ENCODE assay signal across 21 cellular contexts in the genomic region with DNA sequence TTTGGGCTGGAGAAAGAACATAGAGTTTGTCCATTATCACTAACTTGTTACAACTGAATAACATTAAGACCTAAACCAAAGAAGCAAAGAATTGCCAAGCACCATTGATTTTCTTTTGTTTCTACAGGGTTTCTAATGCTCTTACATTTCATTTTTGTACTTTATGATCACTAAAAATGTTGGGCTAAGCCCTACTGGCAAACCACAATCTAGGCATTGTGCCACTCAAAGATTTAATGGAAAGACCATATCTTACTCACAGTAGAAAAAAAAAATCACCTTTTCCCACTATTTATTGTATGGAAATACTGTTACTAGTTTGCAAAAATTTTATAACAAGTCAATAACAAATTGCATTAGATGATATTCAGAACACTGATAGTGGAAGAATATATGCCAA.
"Had no signal": no experiment of that assay in that cellular context is flagged by ENCODE, and none has a peak within 500 bp of the region (broad histone marks: within the 10 kb centered on the region; RNA-seq: fewer than 3 reads in every experiment).

No MANE protein-coding gene starts in this region.

- H3K4me2 ChIP-seq: hepatocyte, neural progenitor cell had no signal

- H3K4me1 ChIP-seq: neural progenitor cell, spleen had no signal

- H3K9me3 ChIP-seq: left ventricle myocardium inferior, lower lobe of right lung, ovary, spleen had no signal

- H3K9ac ChIP-seq: neural progenitor cell had no signal

- H3K79me2 ChIP-seq: hepatocyte had no signal

- H2AFZ ChIP-seq: hepatocyte, neural progenitor cell had no signal

- ATAC-seq: left cardiac atrium; lower lobe of right lung; natural killer cell treated with Interleukin-12 subunit alpha and Interleukin-12 subunit beta and Interleukin-15 and Interleukin-18, amount 100 ng/mL, for 72 hours; right cardiac atrium; stimulated activated memory B cell treated with anti-CD40 and anti-IgM and Interleukin-4, amounts not matched to agents 10 μg/mL and 1 μg/mL and 100 μg/mL, for 72 hours had no signal

- H3K4me3 ChIP-seq: hepatocyte, left ventricle myocardium inferior, lower lobe of right lung, neural progenitor cell, ovary, spleen had no signal

- H3K27ac ChIP-seq: hepatocyte, lower lobe of right lung, neural progenitor cell, ovary, spleen had no signal

- H3K36me3 ChIP-seq: left ventricle myocardium inferior, lower lobe of right lung, neural progenitor cell, ovary, spleen had no signal

- H3K27me3 ChIP-seq: hepatocyte, neural progenitor cell, ovary, spleen had no signal

- DNase-seq: effector CD4-positive, alpha-beta T cell; foreskin melanocyte; head of caudate nucleus; kidney; left cardiac atrium; left ventricle myocardium inferior; lower lobe of right lung; midbrain; nucleus accumbens; ovary; right cardiac atrium; spleen; stimulated activated CD4-positive, alpha-beta T cell treated with anti-CD3 and anti-CD28 coated beads, Interleukin-15, amount 100 ng/mL, for 24 hours; stimulated activated CD4-positive, alpha-beta T cell treated with anti-CD3 and anti-CD28 coated beads, Interleukin-1b, Interleukin-23, amount 100 ng/mL, for 48 hours; stimulated activated CD4-positive, alpha-beta T cell treated with anti-CD3 and anti-CD28 coated beads, Interleukin-4, amount 100 ng/mL, for 24 hours; substantia nigra; trophoblast cell had no signal
